Comparison of ENCODE assay signal across 23 cellular contexts in the genomic region with DNA sequence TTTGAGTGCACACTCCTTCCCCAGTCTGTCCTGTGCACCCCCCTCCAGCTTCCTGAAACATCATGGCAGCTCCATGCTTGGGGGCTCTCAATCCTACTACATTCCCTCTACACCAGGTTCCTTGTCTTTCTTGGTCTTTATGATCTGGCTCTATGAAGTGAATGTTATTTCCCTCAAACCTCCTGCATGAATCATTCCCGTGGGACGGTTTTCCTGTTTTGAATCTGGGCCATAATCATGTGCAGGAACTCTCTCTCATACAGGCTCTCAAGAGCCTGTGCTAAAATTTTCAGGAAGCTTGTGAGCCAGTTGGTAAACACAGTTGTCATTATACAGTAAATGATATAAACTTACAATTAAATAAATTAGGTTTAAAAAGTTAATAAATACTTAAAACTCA.
DNase-seq lines count a peak whose midpoint lies in the region; ATAC-seq and TF ChIP-seq lines count a peak whose summit lies in the region.
"Had no signal": no experiment of that assay in that cellular context is flagged by ENCODE, and none has a peak within 500 bp of the region (broad histone marks: within the 10 kb centered on the region; RNA-seq: fewer than 3 reads in every experiment).

No MANE protein-coding gene starts in this region.

- no peaks in the 10 kb centered on the region for H4K20me1 ChIP-seq in PC-3 (ENCODE audit: low read length)

- H3K9me3 Mint-ChIP-seq in activated naive CD8-positive, alpha-beta T cell treated with anti-CD3 and anti-CD28 coated beads, Interleukin-2, amount 50 U/mL, for 24 hours: no peaks in the 10 kb centered on the region
- H3K9me3 Mint-ChIP-seq: GM23338; stimulated activated memory B cell treated with anti-CD40 and anti-IgM and Interleukin-4, amounts not matched to agents 10 μg/mL and 1 μg/mL and 100 μg/mL, for 72 hours had no signal

- H3K36me3 Mint-ChIP-seq in activated naive CD8-positive, alpha-beta T cell treated with anti-CD3 and anti-CD28 coated beads, Interleukin-2, amount 50 U/mL, for 24 hours (ENCODE audit: low read depth): no peaks in the 10 kb centered on the region
- H3K36me3 Mint-ChIP-seq: stimulated activated memory B cell treated with anti-CD40 and anti-IgM and Interleukin-4, amounts not matched to agents 10 μg/mL and 1 μg/mL and 100 μg/mL, for 72 hours had no signal

- no peaks in the 10 kb centered on the region for H3F3A ChIP-seq in PC-3 (ENCODE audit: low read length, unreplicated experiment)

- H3K4me1 ChIP-seq in PC-3 (ENCODE audit: insufficient read depth, low read length) (no peaks in the 10 kb centered on the region), HAP-1 (peaks cover 28% of the 10 kb centered on the region)
- H3K4me1 ChIP-seq: Caco-2, gastrocnemius medialis, left lung had no signal

- no peak overlapping the region for H3K4me3 Mint-ChIP-seq in activated naive CD8-positive, alpha-beta T cell treated with anti-CD3 and anti-CD28 coated beads, Interleukin-2, amount 50 U/mL, for 24 hours
- H3K4me3 Mint-ChIP-seq: activated CD4-positive, alpha-beta T cell treated with anti-CD3 and anti-CD28 coated beads, Interleukin-2, amount 10 ng/mL, durations not matched to agents 7 days and 5 days; GM23338; stimulated activated memory B cell treated with anti-CD40 and anti-IgM and Interleukin-4, amounts not matched to agents 10 μg/mL and 1 μg/mL and 100 μg/mL, for 72 hours had no signal

- H3K9me3 ChIP-seq in PC-3 (ENCODE audit: low read length) (no peaks in the 10 kb centered on the region), HAP-1 (no peaks in the 10 kb centered on the region)
- H3K9me3 ChIP-seq: Caco-2, gastrocnemius medialis, left lung had no signal

- H3K27ac Mint-ChIP-seq in activated naive CD8-positive, alpha-beta T cell treated with anti-CD3 and anti-CD28 coated beads, Interleukin-2, amount 50 U/mL, for 24 hours: no peak overlapping the region
- H3K27ac Mint-ChIP-seq: activated CD4-positive, alpha-beta T cell treated with anti-CD3 and anti-CD28 coated beads, Interleukin-2, amount 10 ng/mL, durations not matched to agents 7 days and 5 days; GM23338; stimulated activated memory B cell treated with anti-CD40 and anti-IgM and Interleukin-4, amounts not matched to agents 10 μg/mL and 1 μg/mL and 100 μg/mL, for 72 hours had no signal

- no peak for TF ChIP-seq CTCF in PC-3 (conservative IDR thresholded peaks at IDR 0.05; ENCODE audit: low read depth, low read length)
- TF ChIP-seq CTCF in epithelial cell of esophagus (IDR thresholded peaks at IDR 0.05; ENCODE audit: insufficient read depth, low read depth, low read length, missing control alignments): no peak

- H3K4me1 Mint-ChIP-seq in activated naive CD8-positive, alpha-beta T cell treated with anti-CD3 and anti-CD28 coated beads, Interleukin-2, amount 50 U/mL, for 24 hours: no peaks in the 10 kb centered on the region

- intact Hi-C loops in PC-3 (cut with micrococcal nuclease): no loop called here

- H3K4me2 ChIP-seq in PC-3 (ENCODE audit: low read length): no peak overlapping the region
- H3K4me2 ChIP-seq: GM23338, KMS-11 had no signal

- no peak overlapping the region for H3K27ac ChIP-seq in PC-3 (ENCODE audit: low read length)
- H3K27ac ChIP-seq: gastrocnemius medialis, KMS-11, left lung had no signal

- no peaks in the 10 kb centered on the region for H3K36me3 ChIP-seq in PC-3 (ENCODE audit: low read depth, low read length)
- H3K36me3 ChIP-seq in HAP-1 (replicated peaks): no peaks in the 10 kb centered on the region
- H3K36me3 ChIP-seq: gastrocnemius medialis, left lung had no signal

- no peak overlapping the region for H3K9ac ChIP-seq in PC-3 (ENCODE audit: low read length)
- H3K9ac ChIP-seq: KMS-11 had no signal

- H3K27me3 ChIP-seq in PC-3 (ENCODE audit: low read length): peaks cover 64% of the 10 kb centered on the region
- H3K27me3 ChIP-seq in HAP-1 (ENCODE audit: low read depth): no peaks in the 10 kb centered on the region
- H3K27me3 ChIP-seq: gastrocnemius medialis, left lung had no signal

- DNase-seq in CD1c-positive myeloid dendritic cell (ENCODE audit: extremely low spot score): peak; percentile 8
- no peak for DNase-seq in PC-3
- DNase-seq in epithelial cell of esophagus (ENCODE audit: low read depth): peak; percentile 43
- peak; percentile 18 for DNase-seq in myocyte (ENCODE audit: low read depth)
- DNase-seq in activated naive CD8-positive, alpha-beta T cell treated with anti-CD3 and anti-CD28 coated beads, Interleukin-2, amount 50 U/mL, for 24 hours: no peak
- DNase-seq in HAP-1 (ENCODE audit: low spot score in 2 of 2): no peak
- no peak for DNase-seq in NCI-H2196 treated with DMSO at 0.1 percent for 48 hours (lab: John Stamatoyannopoulos, UW; ENCODE audit: unreplicated experiment)
- DNase-seq: activated CD4-positive, alpha-beta T cell treated with anti-CD3 and anti-CD28 coated beads, Interleukin-2, amount 10 ng/mL, durations not matched to agents 7 days and 5 days; activated CD8-positive, alpha-beta memory T cell treated with anti-CD3 and anti-CD28 coated beads, Interleukin-2, amount 50 U/mL, for 48 hours; activated gamma-delta T cell treated with Interleukin-2 at 50 U/mL for 16 hours; Caco-2; gastrocnemius medialis; left lung; NCI-H1105; NCI-H2107; NCI-H526; nucleus accumbens; right cardiac atrium; SHP77 treated with DMSO at 0.1 percent for 48 hours had no signal

- CTCF ChIA-PET in PC-3 (lab: Charles Lee): no interaction called here

- H3K27me3 Mint-ChIP-seq in activated naive CD8-positive, alpha-beta T cell treated with anti-CD3 and anti-CD28 coated beads, Interleukin-2, amount 50 U/mL, for 24 hours: peaks cover 7% of the 10 kb centered on the region

- ATAC-seq in PC-3: peak; percentile 49; the same call in 1 of the 2 replicates
- no peak for ATAC-seq in HG02970 (IDR thresholded peaks at IDR 0.05; ENCODE audit: low FRiP score, unreplicated experiment)
- no peak for ATAC-seq in activated naive CD8-positive, alpha-beta T cell treated with anti-CD3 and anti-CD28 coated beads, Interleukin-2, amount 50 U/mL, for 24 hours
- ATAC-seq: gastrocnemius medialis; GM23338; left lung; right cardiac atrium; stimulated activated memory B cell treated with anti-CD40 and anti-IgM and Interleukin-4, amounts not matched to agents 10 μg/mL and 1 μg/mL and 100 μg/mL, for 72 hours had no signal

- BruUV-seq in PC-3 (replicated peaks; lab: Mats Ljungman, UMichigan): no TSS peak

- no peak overlapping the region for H3K4me3 ChIP-seq in PC-3 (ENCODE audit: low read length)
- H3K4me3 ChIP-seq in epithelial cell of esophagus (ENCODE audit: low read length): no peak overlapping the region
- no peak overlapping the region for H3K4me3 ChIP-seq in HAP-1
- H3K4me3 ChIP-seq: gastrocnemius medialis, GM23338, left lung had no signal

- no peaks in the 10 kb centered on the region for H3K79me2 ChIP-seq in PC-3 (ENCODE audit: low read length)

- no peaks in the 10 kb centered on the region for H3K9me2 ChIP-seq in PC-3 (replicated peaks; ENCODE audit: low read length)

- in situ Hi-C loops in HAP-1 (cut with MboI; ENCODE audit: low sequenced_read_pairs): no loop called here

- POLR2A ChIA-PET in PC-3 (lab: Charles Lee; ENCODE audit: unreplicated experiment): no interaction called here

- H2AFZ ChIP-seq in PC-3 (ENCODE audit: low read length): no peak overlapping the region
- H2AFZ ChIP-seq: GM23338 had no signal

Comparison
In these comparisons a context has a peak if more than half of its experiments do, and no peak if none do; other contexts are left out.
1. DNase-seq: peak in CD1c-positive myeloid dendritic cell (single experiment), epithelial cell of esophagus (single experiment) and myocyte (single experiment); none in PC-3 (single experiment), activated naive CD8-positive, alpha-beta T cell treated with anti-CD3 and anti-CD28 coated beads, Interleukin-2, amount 50 U/mL, for 24 hours (single experiment), HAP-1 (0 of 2) and NCI-H2196 treated with DMSO at 0.1 percent for 48 hours (single experiment).